In genomic region chr17:57699751-57700186, GRCh38 we compare ENCODE assay signal across 16 cellular contexts. TPM values are rescaled to one million over a fixed set of nuclear protein-coding genes. Genes with fewer than 3 reads are reported as not detected.
"Had no signal": no experiment of that assay in that cellular context is flagged by ENCODE, and none has a peak within 500 bp of the region (broad histone marks: within the 10 kb centered on the region; RNA-seq: fewer than 3 reads in every experiment).

No MANE protein-coding gene starts in this region.

- H3K36me3 Mint-ChIP-seq: natural killer cell treated with Interleukin-12 subunit alpha and Interleukin-12 subunit beta and Interleukin-15 and Interleukin-18, amount 100 ng/mL, for 72 hours had no signal

- H3K9me3 Mint-ChIP-seq: natural killer cell treated with Interleukin-12 subunit alpha and Interleukin-12 subunit beta and Interleukin-15 and Interleukin-18, amount 100 ng/mL, for 72 hours had no signal

- H3K27ac ChIP-seq: foreskin keratinocyte, psoas muscle, sigmoid colon had no signal

- H3K4me1 ChIP-seq: foreskin keratinocyte, psoas muscle, sigmoid colon had no signal

- H3K9me3 ChIP-seq: psoas muscle, sigmoid colon had no signal

- DNase-seq: activated CD4-positive, alpha-beta T cell treated with anti-CD3 and anti-CD28 coated beads for 4 hours; activated naive CD4-positive, alpha-beta T cell treated with anti-CD3 and anti-CD28 coated beads, Interleukin-2, amount 50 U/mL, for 16 hours; central memory CD4-positive, alpha-beta T cell; effector memory CD4-positive, alpha-beta T cell; foreskin keratinocyte; psoas muscle; sigmoid colon; stimulated activated CD4-positive, alpha-beta T cell treated with anti-CD3 and anti-CD28 coated beads, Interleukin-12 subunit alpha, Interleukin-12 subunit beta, amount 100 ng/mL, for 4 hours; stimulated activated naive CD4-positive, alpha-beta T cell; trophoblast cell had no signal

- H3K4me3 Mint-ChIP-seq: memory B cell; natural killer cell treated with Interleukin-12 subunit alpha and Interleukin-12 subunit beta and Interleukin-15 and Interleukin-18, amount 100 ng/mL, for 72 hours had no signal

- H3K4me1 Mint-ChIP-seq: memory B cell had no signal

- H3K4me3 ChIP-seq: psoas muscle, sigmoid colon had no signal

- H3K27me3 Mint-ChIP-seq: memory B cell; natural killer cell treated with Interleukin-12 subunit alpha and Interleukin-12 subunit beta and Interleukin-15 and Interleukin-18, amount 100 ng/mL, for 72 hours had no signal

- H3K27ac Mint-ChIP-seq: memory B cell had no signal

- H3K27me3 ChIP-seq: sigmoid colon had no signal

- H3K36me3 ChIP-seq: sigmoid colon had no signal

RNA-seq across cellular contexts. Expression of gene CCDC182, which starts 45.3 kb away (rescaled TPM):
- total RNA-seq: epithelial cell of proximal tubule; foreskin keratinocyte; left lobe of liver; natural killer cell treated with Interleukin-12 subunit alpha and Interleukin-12 subunit beta and Interleukin-15 and Interleukin-18, amount 100 ng/mL, for 72 hours; omental fat pad; psoas muscle; sigmoid colon; T-helper 1 cell treated with Interleukin-12 subunit alpha and Interleukin-12 subunit beta and Interleukin-4 antibody, amounts not matched to agents 30 ng/mL and 1 ng/mL, for 36 hours had no signal
- polyA plus RNA-seq: foreskin keratinocyte, psoas muscle, sigmoid colon had no signal
